Comparison of ENCODE assay signal across 1 cellular context in genomic region chr16:15993541-15993940, GRCh38.
TF ChIP-seq lines count a peak whose summit lies in the region.

No MANE protein-coding gene starts in this region.

TF ChIP-seq in A549, 52 proteins besides CTCF, POLR2A, EP300 and RAD21 (continued from another document):
- TF ChIP-seq ELK1 (IDR thresholded peaks at IDR 0.05; ENCODE audit: low read depth, low read length) (no peak), ESRRA (IDR thresholded peaks at IDR 0.05; ENCODE audit: borderline replicate concordance, low read length) (no peak), RCOR1 (IDR thresholded peaks at IDR 0.05; ENCODE audit: low read depth, low read length) (no peak), FOSL2 (IDR thresholded peaks at IDR 0.05) (no peak), FOSL2 (CRISPR knock-in tag; IDR thresholded peaks at IDR 0.05) (no peak), FOXS1 (CRISPR knock-in tag; IDR thresholded peaks at IDR 0.05) (no peak), MAFK (IDR thresholded peaks at IDR 0.05; ENCODE audit: partially characterized antibody) (no peak)
